In genomic region chr14:90599748-90600507, GRCh38 we compare ENCODE assay signal across 12 cellular contexts.
A peak's percentile ranks its signal among the peaks of the same experiment; 100 is the strongest.
DNase-seq lines count a peak whose midpoint lies in the region; ATAC-seq and TF ChIP-seq lines count a peak whose summit lies in the region.
"Had no signal": no experiment of that assay in that cellular context is flagged by ENCODE, and none has a peak within 500 bp of the region (broad histone marks: within the 10 kb centered on the region; RNA-seq: fewer than 3 reads in every experiment).

No MANE protein-coding gene starts in this region.

- in situ Hi-C loops in Caki2 (cut with HindIII; ENCODE audit: low pct_unique_long_range_greater_than_20kb, low sequenced_read_pairs) = no loop called here

- no peaks in the 10 kb centered on the region for H3K9me3 Mint-ChIP-seq in natural killer cell treated with Interleukin-12 subunit alpha and Interleukin-12 subunit beta and Interleukin-15 and Interleukin-18, amount 100 ng/mL, for 72 hours
- H3K9me3 Mint-ChIP-seq: stimulated activated memory B cell treated with anti-CD40 and anti-IgM and Interleukin-4, amounts not matched to agents 10 μg/mL and 1 μg/mL and 100 μg/mL, for 72 hours had no signal

- ATAC-seq in HG03280 (IDR thresholded peaks at IDR 0.05; ENCODE audit: unreplicated experiment) = no peak
- no peak for ATAC-seq in natural killer cell treated with Interleukin-12 subunit alpha and Interleukin-12 subunit beta and Interleukin-15 and Interleukin-18, amount 100 ng/mL, for 72 hours
- ATAC-seq in GM21390 (IDR thresholded peaks at IDR 0.05; ENCODE audit: unreplicated experiment) = no peak
- ATAC-seq: activated CD4-positive, CD25-positive, alpha-beta regulatory T cell treated with anti-CD3 and anti-CD28 coated beads, Interleukin-2, amount 50 U/mL, for 24 hours; HCT116; stimulated activated memory B cell treated with anti-CD40 and anti-IgM and Interleukin-4, amounts not matched to agents 10 μg/mL and 1 μg/mL and 100 μg/mL, for 72 hours had no signal

- H4K20me1 ChIP-seq in neural cell (ENCODE audit: insufficient read depth) = no peaks in the 10 kb centered on the region

- H3K27ac ChIP-seq in neural cell (ENCODE audit: low read length) = no peak overlapping the region

- no peaks in the 10 kb centered on the region for H3K9me2 ChIP-seq in neural cell (ENCODE audit: insufficient read depth, low read length)

- H2AFZ ChIP-seq in neural cell (ENCODE audit: low read depth, low read length) = no peak overlapping the region

- H3K4me1 Mint-ChIP-seq in natural killer cell treated with Interleukin-12 subunit alpha and Interleukin-12 subunit beta and Interleukin-15 and Interleukin-18, amount 100 ng/mL, for 72 hours (ENCODE audit: low read depth in 2 of 2) = no peaks in the 10 kb centered on the region
- H3K4me1 Mint-ChIP-seq: stimulated activated memory B cell treated with anti-CD40 and anti-IgM and Interleukin-4, amounts not matched to agents 10 μg/mL and 1 μg/mL and 100 μg/mL, for 72 hours had no signal

- no peaks in the 10 kb centered on the region for H3K36me3 Mint-ChIP-seq in natural killer cell treated with Interleukin-12 subunit alpha and Interleukin-12 subunit beta and Interleukin-15 and Interleukin-18, amount 100 ng/mL, for 72 hours
- H3K36me3 Mint-ChIP-seq: stimulated activated memory B cell treated with anti-CD40 and anti-IgM and Interleukin-4, amounts not matched to agents 10 μg/mL and 1 μg/mL and 100 μg/mL, for 72 hours had no signal

- H3K4me2 ChIP-seq in neural cell (ENCODE audit: low read length) = no peak overlapping the region

- DNase-seq in Caki2 (ENCODE audit: low read depth) (peak; percentile 37), NCI-H2171 treated with DMSO at 0.1 percent for 48 hours (lab: John Stamatoyannopoulos, UW) (peak; percentile 94), dedifferentiated amniotic fluid mesenchymal stem cell (ENCODE audit: extremely low spot score) (peak; percentile 15), T1000 (lab: John Stamatoyannopoulos, UW) (no peak)
- DNase-seq in natural killer cell treated with Interleukin-12 subunit alpha and Interleukin-12 subunit beta and Interleukin-15 and Interleukin-18, amount 100 ng/mL, for 72 hours (ENCODE audit: low spot score) = no peak
- DNase-seq: MV-4-11 had no signal

- H3K79me2 ChIP-seq in neural cell (replicated peaks; ENCODE audit: insufficient read depth, low read length) = no peaks in the 10 kb centered on the region

- no peak overlapping the region for H3K9ac ChIP-seq in neural cell (ENCODE audit: low read length)

- no peak overlapping the region for H3K4me3 Mint-ChIP-seq in natural killer cell treated with Interleukin-12 subunit alpha and Interleukin-12 subunit beta and Interleukin-15 and Interleukin-18, amount 100 ng/mL, for 72 hours
- H3K4me3 Mint-ChIP-seq: stimulated activated memory B cell treated with anti-CD40 and anti-IgM and Interleukin-4, amounts not matched to agents 10 μg/mL and 1 μg/mL and 100 μg/mL, for 72 hours had no signal

- H3K9me3 ChIP-seq in neural cell (ENCODE audit: low read length) = no peaks in the 10 kb centered on the region

- H3K27ac Mint-ChIP-seq in natural killer cell treated with Interleukin-12 subunit alpha and Interleukin-12 subunit beta and Interleukin-15 and Interleukin-18, amount 100 ng/mL, for 72 hours = no peak overlapping the region
- H3K27ac Mint-ChIP-seq: stimulated activated memory B cell treated with anti-CD40 and anti-IgM and Interleukin-4, amounts not matched to agents 10 μg/mL and 1 μg/mL and 100 μg/mL, for 72 hours had no signal

- no peak for TF ChIP-seq EP300 in neural cell (conservative IDR thresholded peaks at IDR 0.05; ENCODE audit: poor library complexity, severe bottlenecking)

- H3K4me3 ChIP-seq in neural cell (ENCODE audit: low read length) = no peak overlapping the region

- no peaks in the 10 kb centered on the region for H3K36me3 ChIP-seq in neural cell (ENCODE audit: insufficient read depth, low read length)

- H3F3A ChIP-seq in neural cell (ENCODE audit: insufficient read depth, low read length, poor library complexity, severe bottlenecking) = no peaks in the 10 kb centered on the region

- peaks cover 0 to 6% of the 10 kb centered on the region in 2 donors for H3K27me3 Mint-ChIP-seq in natural killer cell treated with Interleukin-12 subunit alpha and Interleukin-12 subunit beta and Interleukin-15 and Interleukin-18, amount 100 ng/mL, for 72 hours

- no peaks in the 10 kb centered on the region for H3K27me3 ChIP-seq in neural cell (ENCODE audit: insufficient read depth, low read depth, low read length)

- peak; percentile 47 for TF ChIP-seq CTCF in neural cell (IDR thresholded peaks at IDR 0.05; ENCODE audit: poor library complexity, severe bottlenecking)

- TF ChIP-seq RAD21 in neural cell (conservative IDR thresholded peaks at IDR 0.05) = peak; percentile 58

TF ChIP-seq in neural cell, 6 proteins besides CTCF, POLR2A, EP300 and RAD21:
- TF ChIP-seq SMC3 (conservative IDR thresholded peaks at IDR 0.05; ENCODE audit: poor library complexity) = peak; percentile 54
- no peak for TF ChIP-seq EZH2 (IDR thresholded peaks at IDR 0.05; ENCODE audit: borderline replicate concordance, insufficient read depth, low read length, poor library complexity, severe bottlenecking)
TF ChIP-seq in neural cell: peak in this region for 1.

Comparison
In these comparisons a context has a peak if more than half of its experiments do, and no peak if none do; other contexts are left out.
1. DNase-seq: peak in Caki2 (single experiment), NCI-H2171 treated with DMSO at 0.1 percent for 48 hours (single experiment) and dedifferentiated amniotic fluid mesenchymal stem cell (single experiment); none in natural killer cell treated with Interleukin-12 subunit alpha and Interleukin-12 subunit beta and Interleukin-15 and Interleukin-18, amount 100 ng/mL, for 72 hours (single experiment) and T1000 (single experiment).